23 cellular contexts compared by ENCODE assay signal in the genomic region with DNA sequence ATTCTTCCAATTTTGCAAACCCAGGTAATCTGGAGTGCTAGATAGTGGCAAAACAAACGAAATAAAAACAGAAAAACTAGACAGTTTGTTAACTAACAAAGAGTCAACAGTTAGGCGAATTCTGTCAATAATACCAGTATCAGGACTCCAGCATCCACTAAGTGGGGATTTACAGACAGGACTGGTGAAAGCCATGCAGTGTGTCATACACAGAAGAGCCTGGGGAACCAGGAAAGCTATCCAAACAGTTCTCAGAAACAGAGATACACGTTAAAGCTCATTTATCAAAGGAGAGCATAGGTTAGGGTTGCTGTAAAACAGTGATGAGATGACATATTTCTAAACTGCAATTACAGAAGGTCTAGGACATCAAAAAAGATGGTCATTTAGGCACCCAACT.
"Had no signal": no experiment of that assay in that cellular context is flagged by ENCODE, and none has a peak within 500 bp of the region (broad histone marks: within the 10 kb centered on the region; RNA-seq: fewer than 3 reads in every experiment).

No MANE protein-coding gene starts in this region.

- H3K27ac ChIP-seq: HL-60, SJSA1, SK-N-MC had no signal

- H3K4me1 ChIP-seq: SJSA1 had no signal

- H3K36me3 ChIP-seq: SJSA1 had no signal

- H3K27me3 ChIP-seq: SJSA1 had no signal

- H3K4me3 ChIP-seq: SJSA1, SK-N-MC had no signal

- FAIRE-seq: RCC 7860 had no signal

- DNase-seq: Karpas-422, KG1, MV-4-11, NCI-H1048, NCI-H1105, NCI-H1417, NCI-H1436 treated with DMSO at 0.1 percent for 48 hours, NCI-H1694, NCI-H187 treated with DMSO at 0.1 percent for 48 hours, NCI-H2029 treated with DMSO at 0.1 percent for 48 hours, NCI-H2171 treated with DMSO at 0.1 percent for 48 hours, NCI-H345, NCI-H446 treated with DMSO at 0.1 percent for 48 hours, NCI-H510A treated with DMSO at 0.1 percent for 48 hours, NCI-H526 treated with DMSO at 0.1 percent for 48 hours, NCI-H748 treated with DMSO at 0.1 percent for 48 hours, Right ventricle myocardium superior, RPMI8226, SIG-M5 had no signal
